In the genomic region with DNA sequence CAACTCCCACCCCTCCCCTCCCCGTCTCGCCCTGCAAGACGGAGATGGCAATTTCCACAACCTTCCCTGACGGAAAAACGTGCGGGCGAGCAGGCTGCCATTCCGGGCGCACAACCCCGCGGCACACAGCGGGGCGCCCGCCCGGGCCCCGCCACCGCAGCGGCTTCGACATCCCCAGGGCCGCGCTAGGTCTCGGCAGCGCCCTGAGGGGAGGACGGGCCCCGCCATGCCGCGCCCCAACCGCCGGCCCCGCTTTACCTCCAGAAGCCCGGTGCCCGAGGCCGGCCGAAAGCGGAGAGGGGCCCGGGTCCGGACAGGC, we compare ENCODE assay signal across 8 cellular contexts. TPM values are rescaled to one million over a fixed set of nuclear protein-coding genes. Genes with fewer than 3 reads are reported as not detected.
DNase-seq lines count a peak whose midpoint lies in the region; ATAC-seq and TF ChIP-seq lines count a peak whose summit lies in the region.

No MANE protein-coding gene starts in this region.

- WGBS in liver: under 1% methylated on average over 37 of the region's 37 CpGs
- WGBS in thyroid gland, 2 donors: no CpG with 5 or more reads among the region's 37 CpGs

- H3K27ac ChIP-seq in breast epithelium (peak overlapping the region; percentile 91), liver (ENCODE audit: low read depth in 1 of 2, low read length in 2 of 2) (peak overlapping the region; percentile 97 to 99), thyroid gland (peak overlapping the region; percentile 69 to 85 (median 84))

- H3K4me3 Mint-ChIP-seq in activated naive CD4-positive, alpha-beta T cell treated with anti-CD3 and anti-CD28 coated beads for 36 hours: peak overlapping the region; percentile 77

- no peak for TF ChIP-seq POLR2A in breast epithelium (IDR thresholded peaks at IDR 0.05)
- no peak for TF ChIP-seq POLR2A in thyroid gland (IDR thresholded peaks at IDR 0.05)

- DNase-seq in activated naive CD4-positive, alpha-beta T cell treated with anti-CD3 and anti-CD28 coated beads for 36 hours: peak; percentile 21
- DNase-seq in activated naive CD4-positive, alpha-beta T cell treated with anti-CD3 and anti-CD28 coated beads, Interleukin-2, amount 50 U/mL, for 16 hours: no peak
- DNase-seq in breast epithelium (ENCODE audit: low spot score in 2 of 2): peak in 1 of 2 donors; percentile 24
- DNase-seq in thyroid gland: peak in 1 of 2 donors; percentile 10
- no peak for DNase-seq in NK-92 treated with Interleukin-12 subunit alpha and Interleukin-12 subunit beta, amount 100 ng/mL, for 24 hours (lab: John Stamatoyannopoulos, UW)
- no peak for DNase-seq in NCI-H146 (lab: John Stamatoyannopoulos, UW)

- no peaks in the 10 kb centered on the region for H3K27me3 Mint-ChIP-seq in activated naive CD4-positive, alpha-beta T cell treated with anti-CD3 and anti-CD28 coated beads for 36 hours (ENCODE audit: low read depth)

- H3K9me3 ChIP-seq in breast epithelium (peaks cover 0 to 5% of the 10 kb centered on the region in 2 donors), liver (ENCODE audit: control insufficient read depth in 4 of 4, low read length in 3 of 4) (peaks cover 0 to 5% (median under 1%) of the 10 kb centered on the region in 4 donors), thyroid gland (no peaks in the 10 kb centered on the region)

- H3K9ac ChIP-seq in liver (ENCODE audit: low read depth in 1 of 2, low read length in 2 of 2): peak overlapping the region; percentile 26 to 74

- ATAC-seq in HG03460 (IDR thresholded peaks at IDR 0.05; ENCODE audit: unreplicated experiment): peak; percentile 24

- H3K4me1 ChIP-seq in breast epithelium (no peaks in the 10 kb centered on the region), liver (ENCODE audit: control insufficient read depth in 4 of 4, insufficient read depth in 4 of 4, low read length in 3 of 4) (peaks cover 5 to 12% (median 9%) of the 10 kb centered on the region in 4 donors), thyroid gland (peaks cover 25% of the 10 kb centered on the region in 2 donors)

- peaks cover 43% of the 10 kb centered on the region for H3K4me1 Mint-ChIP-seq in activated naive CD4-positive, alpha-beta T cell treated with anti-CD3 and anti-CD28 coated beads for 36 hours (ENCODE audit: low read depth)

- H3K27ac Mint-ChIP-seq in activated naive CD4-positive, alpha-beta T cell treated with anti-CD3 and anti-CD28 coated beads for 36 hours: no peak overlapping the region

- CTCF ChIA-PET in activated naive CD4-positive, alpha-beta T cell treated with anti-CD3 and anti-CD28 coated beads for 36 hours (lab: Charles Lee): no interaction called here

- peak overlapping the region; percentile 85 to 91 (median 86) for H3K4me3 ChIP-seq in breast epithelium
- peak overlapping the region; percentile 76 to 87 (median 78) for H3K4me3 ChIP-seq in liver (ENCODE audit: low read depth in 1 of 3, low read length in 3 of 3)
- peak overlapping the region; percentile 64 to 86 (median 83) for H3K4me3 ChIP-seq in thyroid gland (replicated peaks in 1 of 3)

- intact Hi-C loops in activated naive CD4-positive, alpha-beta T cell treated with anti-CD3 and anti-CD28 coated beads for 36 hours (cut with micrococcal nuclease): loop anchor here (1.0 to 10.0 kb wide), 8 partner anchors 9 to 557 kb away; partner anchors contain the start of genes EEF2KMT, HMOX2, PAM16 and ROGDI
- intact Hi-C loops in breast epithelium (cut with DNase I; ENCODE audit: low total_unique reads): no loop called here
- intact Hi-C loops in thyroid gland (cut with DNase I): no loop called here

- H3K27me3 ChIP-seq in breast epithelium (no peaks in the 10 kb centered on the region), liver (ENCODE audit: control insufficient read depth in 4 of 4, insufficient read depth in 4 of 4, low read length in 3 of 4) (no peaks in the 10 kb centered on the region), thyroid gland (no peaks in the 10 kb centered on the region)

- TF ChIP-seq CTCF in breast epithelium (IDR thresholded peaks at IDR 0.05) (no peak), liver (IDR thresholded peaks at IDR 0.05; ENCODE audit: low read depth, low read length, missing input control) (no peak), thyroid gland (IDR thresholded peaks at IDR 0.05) (no peak)

- H3K36me3 Mint-ChIP-seq in activated naive CD4-positive, alpha-beta T cell treated with anti-CD3 and anti-CD28 coated beads for 36 hours (ENCODE audit: low read depth): peaks cover 3% of the 10 kb centered on the region

- no peak for TF ChIP-seq RAD21 in liver (IDR thresholded peaks at IDR 0.05)

- H3K36me3 ChIP-seq in breast epithelium (no peaks in the 10 kb centered on the region), liver (ENCODE audit: control insufficient read depth in 4 of 4, insufficient read depth in 3 of 4, low read depth in 1 of 4, low read length in 3 of 4) (no peaks in the 10 kb centered on the region), thyroid gland (no peaks in the 10 kb centered on the region)

- peaks cover 6% of the 10 kb centered on the region for H3K9me3 Mint-ChIP-seq in activated naive CD4-positive, alpha-beta T cell treated with anti-CD3 and anti-CD28 coated beads for 36 hours

TF ChIP-seq in liver, 16 proteins besides CTCF, POLR2A, EP300 and RAD21:
- TF ChIP-seq EGR1 (IDR thresholded peaks at IDR 0.05; ENCODE audit: low read depth in 2 of 2): no peak
- no peak for TF ChIP-seq YY1 (IDR thresholded peaks at IDR 0.05)
- TF ChIP-seq, protein P1, sequence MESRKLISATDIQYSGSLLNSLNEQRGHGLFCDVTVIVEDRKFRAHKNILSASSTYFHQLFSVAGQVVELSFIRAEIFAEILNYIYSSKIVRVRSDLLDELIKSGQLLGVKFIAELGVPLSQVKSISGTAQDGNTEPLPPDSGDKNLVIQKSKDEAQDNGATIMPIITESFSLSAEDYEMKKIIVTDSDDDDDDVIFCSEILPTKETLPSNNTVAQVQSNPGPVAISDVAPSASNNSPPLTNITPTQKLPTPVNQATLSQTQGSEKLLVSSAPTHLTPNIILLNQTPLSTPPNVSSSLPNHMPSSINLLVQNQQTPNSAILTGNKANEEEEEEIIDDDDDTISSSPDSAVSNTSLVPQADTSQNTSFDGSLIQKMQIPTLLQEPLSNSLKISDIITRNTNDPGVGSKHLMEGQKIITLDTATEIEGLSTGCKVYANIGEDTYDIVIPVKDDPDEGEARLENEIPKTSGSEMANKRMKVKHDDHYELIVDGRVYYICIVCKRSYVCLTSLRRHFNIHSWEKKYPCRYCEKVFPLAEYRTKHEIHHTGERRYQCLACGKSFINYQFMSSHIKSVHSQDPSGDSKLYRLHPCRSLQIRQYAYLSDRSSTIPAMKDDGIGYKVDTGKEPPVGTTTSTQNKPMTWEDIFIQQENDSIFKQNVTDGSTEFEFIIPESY (IDR thresholded peaks at IDR 0.05): no peak
- no peak for TF ChIP-seq HNF4A (conservative IDR thresholded peaks at IDR 0.05)
- no peak for TF ChIP-seq RXRA (IDR thresholded peaks at IDR 0.05)
- TF ChIP-seq, protein P2, sequence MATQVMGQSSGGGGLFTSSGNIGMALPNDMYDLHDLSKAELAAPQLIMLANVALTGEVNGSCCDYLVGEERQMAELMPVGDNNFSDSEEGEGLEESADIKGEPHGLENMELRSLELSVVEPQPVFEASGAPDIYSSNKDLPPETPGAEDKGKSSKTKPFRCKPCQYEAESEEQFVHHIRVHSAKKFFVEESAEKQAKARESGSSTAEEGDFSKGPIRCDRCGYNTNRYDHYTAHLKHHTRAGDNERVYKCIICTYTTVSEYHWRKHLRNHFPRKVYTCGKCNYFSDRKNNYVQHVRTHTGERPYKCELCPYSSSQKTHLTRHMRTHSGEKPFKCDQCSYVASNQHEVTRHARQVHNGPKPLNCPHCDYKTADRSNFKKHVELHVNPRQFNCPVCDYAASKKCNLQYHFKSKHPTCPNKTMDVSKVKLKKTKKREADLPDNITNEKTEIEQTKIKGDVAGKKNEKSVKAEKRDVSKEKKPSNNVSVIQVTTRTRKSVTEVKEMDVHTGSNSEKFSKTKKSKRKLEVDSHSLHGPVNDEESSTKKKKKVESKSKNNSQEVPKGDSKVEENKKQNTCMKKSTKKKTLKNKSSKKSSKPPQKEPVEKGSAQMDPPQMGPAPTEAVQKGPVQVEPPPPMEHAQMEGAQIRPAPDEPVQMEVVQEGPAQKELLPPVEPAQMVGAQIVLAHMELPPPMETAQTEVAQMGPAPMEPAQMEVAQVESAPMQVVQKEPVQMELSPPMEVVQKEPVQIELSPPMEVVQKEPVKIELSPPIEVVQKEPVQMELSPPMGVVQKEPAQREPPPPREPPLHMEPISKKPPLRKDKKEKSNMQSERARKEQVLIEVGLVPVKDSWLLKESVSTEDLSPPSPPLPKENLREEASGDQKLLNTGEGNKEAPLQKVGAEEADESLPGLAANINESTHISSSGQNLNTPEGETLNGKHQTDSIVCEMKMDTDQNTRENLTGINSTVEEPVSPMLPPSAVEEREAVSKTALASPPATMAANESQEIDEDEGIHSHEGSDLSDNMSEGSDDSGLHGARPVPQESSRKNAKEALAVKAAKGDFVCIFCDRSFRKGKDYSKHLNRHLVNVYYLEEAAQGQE (IDR thresholded peaks at IDR 0.05): no peak

RNA-seq across cellular contexts. Expression of gene CDIP1, which starts 0.5 kb away (rescaled TPM):
- total RNA-seq in activated naive CD4-positive, alpha-beta T cell treated with anti-CD3 and anti-CD28 coated beads for 36 hours: 10 to 100 TPM; 31.9 to 35.7 TPM
- total RNA-seq in breast epithelium (1 to 10 TPM; 9.1 to 9.9 (median 9.5) TPM), liver (1 to 10 TPM; 4.4 to 8.4 TPM), thyroid gland (10 to 100 TPM; 15.5 to 25.4 (median 25.2) TPM)
- polyA plus RNA-seq in liver: 10 to 100 TPM; 15.7 to 18.6 TPM

RNA-seq across cellular contexts. Expression of gene C16orf96, which starts 18.1 kb away (rescaled TPM):
- under 1 TPM; 0.07 to 0.30 TPM for total RNA-seq in activated naive CD4-positive, alpha-beta T cell treated with anti-CD3 and anti-CD28 coated beads for 36 hours
- total RNA-seq in breast epithelium: not detected
- under 1 TPM; 0.09 to 0.25 TPM for total RNA-seq in liver
- polyA plus RNA-seq in liver: under 1 TPM; 0.06 to 0.07 TPM
- total RNA-seq in thyroid gland: under 1 TPM; 0.11 to 0.88 (median 0.62) TPM
